ENCODE assay signal across 20 cellular contexts in genomic region chr1:51615780-51616291, GRCh38. TPM values are rescaled to one million over a fixed set of nuclear protein-coding genes. Genes with fewer than 3 reads are reported as not detected.
A peak's percentile ranks its signal among the peaks of the same experiment; 100 is the strongest.
DNase-seq lines count a peak whose midpoint lies in the region; ATAC-seq and TF ChIP-seq lines count a peak whose summit lies in the region.
"Had no signal": no experiment of that assay in that cellular context is flagged by ENCODE, and none has a peak within 500 bp of the region (broad histone marks: within the 10 kb centered on the region; RNA-seq: fewer than 3 reads in every experiment).

No MANE protein-coding gene starts in this region.

- no peak overlapping the region for H4K8ac ChIP-seq in mesenchymal stem cell (ENCODE audit: low read length)

- no peak for TF ChIP-seq CTCF in endothelial cell (IDR thresholded peaks at IDR 0.05; ENCODE audit: unreplicated experiment)

- peak overlapping the region; percentile 70 for H3K27ac ChIP-seq in skeletal muscle tissue (ENCODE audit: low read depth, low read length)
- H3K27ac ChIP-seq in mesenchymal stem cell (ENCODE audit: low read length, poor library complexity, severe bottlenecking), result no peak overlapping the region
- H3K27ac ChIP-seq: SJSA1 had no signal

- H3K79me1 ChIP-seq in mesenchymal stem cell (replicated peaks; ENCODE audit: low read length, poor library complexity, severe bottlenecking), result peaks cover 8% of the 10 kb centered on the region

- WGBS in mesenchymal stem cell, result over 99% methylated on average over 9 of the region's 10 CpGs

- H3K18ac ChIP-seq in mesenchymal stem cell (ENCODE audit: low read depth in 1 of 2, low read length in 2 of 2), result no peak overlapping the region

- H2AFZ ChIP-seq in mesenchymal stem cell (ENCODE audit: low read depth, low read length), result no peak overlapping the region

- peak overlapping the region; percentile 30 to 99 for H3K4me3 Mint-ChIP-seq in activated T-cell treated with anti-CD3 and anti-CD28 coated beads, Interleukin-2, amount 50 U/mL, for 72 hours
- peak overlapping the region; percentile 70 for H3K4me3 Mint-ChIP-seq in endothelial cell (ENCODE audit: unreplicated experiment)

- no peak overlapping the region for H3K4ac ChIP-seq in mesenchymal stem cell (ENCODE audit: low read depth in 1 of 2, low read length in 2 of 2)

- H3K9me3 ChIP-seq in skeletal muscle tissue (ENCODE audit: control insufficient read depth in 3 of 3, low read length in 3 of 3), result no peaks in the 10 kb centered on the region
- no peaks in the 10 kb centered on the region for H3K9me3 ChIP-seq in mesenchymal stem cell (ENCODE audit: control insufficient read depth, low read length)
- H3K9me3 ChIP-seq: SJSA1 had no signal

- no peaks in the 10 kb centered on the region for H3K9me3 Mint-ChIP-seq in activated T-cell treated with anti-CD3 and anti-CD28 coated beads, Interleukin-2, amount 50 U/mL, for 72 hours
- no peaks in the 10 kb centered on the region for H3K9me3 Mint-ChIP-seq in endothelial cell (ENCODE audit: unreplicated experiment)
- H3K9me3 Mint-ChIP-seq: nephron progenitor cell had no signal

- H2BK5ac ChIP-seq in mesenchymal stem cell (ENCODE audit: low read depth, low read length, poor library complexity, severe bottlenecking), result no peak overlapping the region

- H3K27ac Mint-ChIP-seq in activated T-cell treated with anti-CD3 and anti-CD28 coated beads, Interleukin-2, amount 50 U/mL, for 72 hours, result no peak overlapping the region
- no peak overlapping the region for H3K27ac Mint-ChIP-seq in endothelial cell (ENCODE audit: unreplicated experiment)
- H3K27ac Mint-ChIP-seq: nephron progenitor cell had no signal

- H3K4me1 ChIP-seq in skeletal muscle tissue (ENCODE audit: control insufficient read depth in 3 of 3, insufficient read depth in 3 of 3, low read length in 3 of 3), result peaks cover 27 to 37% (median 34%) of the 10 kb centered on the region in 3 donors
- H3K4me1 ChIP-seq in mesenchymal stem cell (ENCODE audit: control insufficient read depth, insufficient read depth, low read depth, low read length), result peaks cover 4% of the 10 kb centered on the region

- no peak for ATAC-seq in activated T-cell treated with anti-CD3 and anti-CD28 coated beads, Interleukin-2, amount 50 U/mL, for 72 hours (replicated peaks in 1 of 2)
- ATAC-seq: GM12878 had no signal

- H3K23ac ChIP-seq in mesenchymal stem cell (ENCODE audit: low read length in 2 of 2), result no peak overlapping the region

- H3K4me1 Mint-ChIP-seq in activated T-cell treated with anti-CD3 and anti-CD28 coated beads, Interleukin-2, amount 50 U/mL, for 72 hours (ENCODE audit: low read depth), result peaks cover 29% of the 10 kb centered on the region
- H3K4me1 Mint-ChIP-seq in endothelial cell (ENCODE audit: unreplicated experiment), result peaks cover 35% of the 10 kb centered on the region

- DNase-seq in activated T-cell treated with anti-CD3 and anti-CD28 coated beads, Interleukin-2, amount 50 U/mL, for 72 hours, result no peak
- DNase-seq in activated T-cell treated with anti-CD3 and anti-CD28 coated beads for 4 hours (no peak), HEK293T (ENCODE audit: extremely low spot score) (no peak), endothelial cell (ENCODE audit: low spot score) (no peak), mesenchymal stem cell (no peak), AG20443 (ENCODE audit: low spot score) (no peak), NCI-H510A (lab: John Stamatoyannopoulos, UW) (no peak)
- DNase-seq: activated CD4-positive, alpha-beta T cell treated with anti-CD3 and anti-CD28 coated beads for 48 hours; activated T-cell treated with anti-CD3 and anti-CD28 coated beads, Interleukin-2, amount 50 U/mL, for 1 hour; COR-L47; head of caudate nucleus; MM.1S; NCI-H187 treated with DMSO at 0.1 percent for 48 hours; NCI-H446; nephron progenitor cell; stimulated activated CD4-positive, alpha-beta T cell treated with anti-CD3 and anti-CD28 coated beads, Interleukin-15, amount 100 ng/mL, for 24 hours; stimulated activated naive CD4-positive, alpha-beta T cell had no signal

- peaks cover 0 to 3% (median 0%) of the 10 kb centered on the region in 3 donors for H3K36me3 ChIP-seq in skeletal muscle tissue (ENCODE audit: control insufficient read depth in 3 of 3, insufficient read depth in 3 of 3, low read length in 3 of 3)
- no peaks in the 10 kb centered on the region for H3K36me3 ChIP-seq in mesenchymal stem cell (ENCODE audit: control insufficient read depth in 1 of 2, insufficient read depth in 2 of 2, low read depth in 1 of 2, low read length in 2 of 2)

- no peak overlapping the region for H2AK5ac ChIP-seq in mesenchymal stem cell (ENCODE audit: low read length, severe bottlenecking)

- H3K27me3 Mint-ChIP-seq in activated T-cell treated with anti-CD3 and anti-CD28 coated beads, Interleukin-2, amount 50 U/mL, for 72 hours (ENCODE audit: low read depth), result peaks cover 2% of the 10 kb centered on the region
- peaks cover 1% of the 10 kb centered on the region for H3K27me3 Mint-ChIP-seq in endothelial cell (ENCODE audit: unreplicated experiment)

- no peaks in the 10 kb centered on the region for H3K27me3 ChIP-seq in skeletal muscle tissue (ENCODE audit: control insufficient read depth in 3 of 3, insufficient read depth in 3 of 3, low read length in 3 of 3)
- H3K27me3 ChIP-seq in mesenchymal stem cell (ENCODE audit: control insufficient read depth in 1 of 2, insufficient read depth in 1 of 2, low read length in 2 of 2), result no peaks in the 10 kb centered on the region
- H3K27me3 ChIP-seq: SJSA1 had no signal

- H3K9ac ChIP-seq in skeletal muscle tissue (ENCODE audit: low read depth in 1 of 3, low read length in 3 of 3), result peak overlapping the region in 1 of 3 donors; percentile 45
- no peak overlapping the region for H3K9ac ChIP-seq in mesenchymal stem cell (ENCODE audit: low read length)

- no peak overlapping the region for H2BK12ac ChIP-seq in mesenchymal stem cell (ENCODE audit: low read length in 2 of 2)

- no peak overlapping the region for H3K4me2 ChIP-seq in mesenchymal stem cell (ENCODE audit: low read length, poor library complexity, severe bottlenecking)

- no peak overlapping the region for H3K14ac ChIP-seq in mesenchymal stem cell (ENCODE audit: low read length in 2 of 2)

- H3K4me3 ChIP-seq in skeletal muscle tissue (ENCODE audit: low read length in 3 of 3) (peak overlapping the region in 1 of 3 donors; percentile 92), mesenchymal stem cell (ENCODE audit: insufficient read depth in 1 of 2, low read depth in 1 of 2, low read length in 2 of 2) (no peak overlapping the region)

- peaks cover 2 to 4% of the 10 kb centered on the region in 2 donors for H3K36me3 Mint-ChIP-seq in activated T-cell treated with anti-CD3 and anti-CD28 coated beads, Interleukin-2, amount 50 U/mL, for 72 hours (ENCODE audit: insufficient read depth in 2 of 2)
- no peaks in the 10 kb centered on the region for H3K36me3 Mint-ChIP-seq in endothelial cell (ENCODE audit: low read depth, unreplicated experiment)

- CTCF ChIA-PET in HEK293T (lab: Yijun Ruan, JAX), result interaction anchor here (0.6 to 0.9 kb wide), 2 partner anchors 55 to 152 kb away, joined by 3 read pairs; no protein-coding TSS in a partner anchor

- POLR2A ChIA-PET in HEK293T (lab: Yijun Ruan, JAX), result no interaction called here

- H2BK15ac ChIP-seq in mesenchymal stem cell (ENCODE audit: low read depth, poor library complexity, severe bottlenecking), result no peak overlapping the region

- H2BK120ac ChIP-seq in mesenchymal stem cell (ENCODE audit: low read depth, low read length), result no peak overlapping the region

- H4K91ac ChIP-seq in mesenchymal stem cell (ENCODE audit: low read length), result no peak overlapping the region

TF ChIP-seq in HEK293T, 16 proteins besides CTCF, POLR2A, EP300 and RAD21:
- no peak for TF ChIP-seq HDGF (IDR thresholded peaks at IDR 0.05; ENCODE audit: borderline replicate concordance)
- no peak for TF ChIP-seq ELF4 (IDR thresholded peaks at IDR 0.05)
- peak; percentile 75 for TF ChIP-seq ZNF384 (IDR thresholded peaks at IDR 0.05)
- TF ChIP-seq SUZ12 (IDR thresholded peaks at IDR 0.05), result no peak
- no peak for TF ChIP-seq TARDBP (IDR thresholded peaks at IDR 0.05)

RNA-seq across cellular contexts. Expression of gene OSBPL9, which starts 1.1 kb away (rescaled TPM):
- total RNA-seq in activated T-cell treated with anti-CD3 and anti-CD28 coated beads, Interleukin-2, amount 50 U/mL, for 72 hours, result 10 to 100 TPM; 59.0 to 59.7 TPM
- total RNA-seq in endothelial cell (ENCODE audit: unreplicated experiment) (91.2 TPM), skeletal muscle tissue (80.9 TPM)
- polyA plus RNA-seq in mesenchymal stem cell (2013, experiment 1 of 2), result 48.8 TPM
- polyA plus RNA-seq in mesenchymal stem cell (2013, experiment 2 of 2), result 49.0 TPM
